In genomic region chr4:7044415-7044930, GRCh38 we compare ENCODE assay signal across 8 cellular contexts. TPM values are rescaled to one million over a fixed set of nuclear protein-coding genes. Genes with fewer than 3 reads are reported as not detected.
DNase-seq lines count a peak whose midpoint lies in the region; ATAC-seq and TF ChIP-seq lines count a peak whose summit lies in the region.

No MANE protein-coding gene starts in this region.

- TF ChIP-seq CTCF in CD8-positive, alpha-beta T cell (IDR thresholded peaks at IDR 0.05): no peak
- TF ChIP-seq CTCF in OCI-LY1 (IDR thresholded peaks at IDR 0.05; ENCODE audit: low read length): no peak
- no peak for TF ChIP-seq CTCF in osteoblast (IDR thresholded peaks at IDR 0.05; ENCODE audit: extremely low read depth, low read depth, low read length)

- no peaks in the 10 kb centered on the region for H3K9me2 ChIP-seq in OCI-LY1 (ENCODE audit: low read depth, low read length)

- peak overlapping the region; percentile 84 for H3K27ac ChIP-seq in CD8-positive, alpha-beta T cell (ENCODE audit: low read depth, low read length)
- H3K27ac ChIP-seq in OCI-LY1 (ENCODE audit: low read depth, low read length, poor library complexity, severe bottlenecking): peak overlapping the region; percentile 66
- peak overlapping the region in 1 of 2 donors; percentile 94 for H3K27ac ChIP-seq in esophagus (ENCODE audit: low read depth in 2 of 2, low read length in 1 of 2)
- H3K27ac ChIP-seq in osteoblast (ENCODE audit: low read depth, low read length): peak overlapping the region; percentile 47

- CTCF ChIA-PET in CD8-positive, alpha-beta T cell (lab: Charles Lee): interaction anchor here (1.1 to 4.5 kb wide), 9 partner anchors 10 to 135 kb away, joined by 3 to 79 read pairs (median 8); partner anchors contain the start of genes GRPEL1 and TBC1D14

- H3F3A ChIP-seq in OCI-LY1 (ENCODE audit: insufficient read depth, low read length): no peaks in the 10 kb centered on the region

- H3K4me3 Mint-ChIP-seq in CD8-positive, alpha-beta T cell: peak overlapping the region; percentile 91

- peaks cover 26% of the 10 kb centered on the region for H3K79me2 ChIP-seq in OCI-LY1 (ENCODE audit: insufficient read depth, low read length)
- peaks cover 62% of the 10 kb centered on the region for H3K79me2 ChIP-seq in osteoblast (ENCODE audit: insufficient read depth, low read length)

- peak overlapping the region; percentile 94 for H3K4me3 ChIP-seq in CD8-positive, alpha-beta T cell (ENCODE audit: low read depth, low read length)
- H3K4me3 ChIP-seq in OCI-LY1 (ENCODE audit: low read depth, low read length, poor library complexity, severe bottlenecking) (peak overlapping the region; percentile 86), esophagus (ENCODE audit: low read depth in 1 of 2, low read length in 2 of 2) (peak overlapping the region; percentile 69 to 98), osteoblast (ENCODE audit: insufficient read depth, low read length) (peak overlapping the region; percentile 88)

- H3K9me3 Mint-ChIP-seq in CD8-positive, alpha-beta T cell: no peaks in the 10 kb centered on the region

- no peaks in the 10 kb centered on the region for H3K36me3 ChIP-seq in CD8-positive, alpha-beta T cell (ENCODE audit: insufficient read depth, low read length)
- H3K36me3 ChIP-seq in OCI-LY1 (ENCODE audit: insufficient read depth, low read length) (no peaks in the 10 kb centered on the region), esophagus (ENCODE audit: control insufficient read depth in 2 of 2, insufficient read depth in 2 of 2, low read length in 1 of 2) (peaks cover 0 to 2% of the 10 kb centered on the region in 2 donors), osteoblast (ENCODE audit: insufficient read depth, low read length) (no peaks in the 10 kb centered on the region)

- 24 to 28% methylated on average over 12 of the region's 12 CpGs for WGBS in esophagus, 2 donors

- H3K27me3 Mint-ChIP-seq in CD8-positive, alpha-beta T cell (ENCODE audit: low read depth): no peaks in the 10 kb centered on the region

- H3K27me3 ChIP-seq in CD8-positive, alpha-beta T cell (ENCODE audit: insufficient read depth, low read length): no peaks in the 10 kb centered on the region
- H3K27me3 ChIP-seq in OCI-LY1 (ENCODE audit: insufficient read depth, low read length) (no peaks in the 10 kb centered on the region), esophagus (ENCODE audit: control insufficient read depth in 1 of 2, insufficient read depth in 2 of 2, low read length in 2 of 2) (no peaks in the 10 kb centered on the region), osteoblast (ENCODE audit: insufficient read depth, low read length) (no peaks in the 10 kb centered on the region)

- POLR2A ChIA-PET in CD8-positive, alpha-beta T cell (lab: Charles Lee): interaction anchor here (0.7 to 5.9 kb wide), 10 partner anchors 11 to 404 kb away, joined by 3 to 103 read pairs (median 7); partner anchors contain the start of genes BLOC1S4, GRPEL1, MRFAP1 and TBC1D14

- no peak for ATAC-seq in CD8-positive, alpha-beta T cell
- ATAC-seq in HG02970 (IDR thresholded peaks at IDR 0.05; ENCODE audit: low FRiP score, unreplicated experiment): no peak

- peaks cover 45% of the 10 kb centered on the region for H3K4me1 ChIP-seq in CD8-positive, alpha-beta T cell (ENCODE audit: insufficient read depth, low read length)
- H3K4me1 ChIP-seq in OCI-LY1 (ENCODE audit: insufficient read depth, low read length, severe bottlenecking) (peaks cover 29% of the 10 kb centered on the region), esophagus (ENCODE audit: control insufficient read depth in 2 of 2, insufficient read depth in 2 of 2, low read length in 1 of 2) (peaks cover 18 to 25% of the 10 kb centered on the region in 2 donors), osteoblast (ENCODE audit: insufficient read depth, low read length) (peaks cover 24% of the 10 kb centered on the region)

- peaks cover 49% of the 10 kb centered on the region for H3K4me1 Mint-ChIP-seq in CD8-positive, alpha-beta T cell (ENCODE audit: low read depth)

- intact Hi-C loops in CD8-positive, alpha-beta T cell (cut with DNase I, micrococcal nuclease): loop anchor here in 1 of 2 experiments (5.0 kb wide), 1 partner anchor 402 kb away; the partner anchor contains the start of gene MRFAP1

- H3K9me3 ChIP-seq in CD8-positive, alpha-beta T cell (ENCODE audit: low read length): no peaks in the 10 kb centered on the region
- H3K9me3 ChIP-seq in OCI-LY1 (ENCODE audit: low read length) (no peaks in the 10 kb centered on the region), esophagus (ENCODE audit: control insufficient read depth in 2 of 2, insufficient read depth in 1 of 2, low read depth in 1 of 2, low read length in 1 of 2) (no peaks in the 10 kb centered on the region), osteoblast (ENCODE audit: low read depth, low read length) (no peaks in the 10 kb centered on the region)

- H4K20me1 ChIP-seq in OCI-LY1 (ENCODE audit: insufficient read depth, low read length) (no peaks in the 10 kb centered on the region), osteoblast (ENCODE audit: insufficient read depth, low read length) (peaks cover 53% of the 10 kb centered on the region)

- H3K4me2 ChIP-seq in OCI-LY1 (ENCODE audit: low read length): peak overlapping the region; percentile 92
- peak overlapping the region; percentile 99 for H3K4me2 ChIP-seq in osteoblast (ENCODE audit: insufficient read depth, low read length)

- H3K27ac Mint-ChIP-seq in CD8-positive, alpha-beta T cell: peak overlapping the region; percentile 88

- peak overlapping the region; percentile 88 for H3K9ac ChIP-seq in OCI-LY1 (ENCODE audit: low read length)

- peaks cover 30% of the 10 kb centered on the region for H3K36me3 Mint-ChIP-seq in CD8-positive, alpha-beta T cell

- DNase-seq in CD8-positive, alpha-beta T cell: no peak
- DNase-seq in osteoblast (ENCODE audit: insufficient read length, low spot score, missing footprints) (peak; percentile 80), H4 (ENCODE audit: low spot score) (no peak), NCI-H510A (lab: John Stamatoyannopoulos, UW) (no peak), GM19238 (ENCODE audit: insufficient read length, low spot score) (no peak)

- H2AFZ ChIP-seq in OCI-LY1 (ENCODE audit: low read length): no peak overlapping the region
- H2AFZ ChIP-seq in osteoblast (ENCODE audit: low read length): no peak overlapping the region

RNA-seq across cellular contexts. Expression of gene TADA2B, which starts 1.3 kb away (rescaled TPM):
- 10 to 100 TPM; 41.9 to 45.4 TPM for total RNA-seq in CD8-positive, alpha-beta T cell
- 1 to 10 TPM; 8.4 to 8.5 TPM for polyA plus RNA-seq in esophagus
- 12.7 and 13.0 TPM in 2 replicates for total RNA-seq in osteoblast
- 5.8 and 6.9 TPM in 2 replicates for total RNA-seq in H4 (2014; rRNA removed; shearing (Covaris generic))

RNA-seq across cellular contexts. Expression of gene GRPEL1, which starts 23.4 kb away (rescaled TPM):
- 10 to 100 TPM; 61.1 to 61.5 TPM for total RNA-seq in CD8-positive, alpha-beta T cell
- 10 to 100 TPM; 21.7 to 37.8 TPM for polyA plus RNA-seq in esophagus
- 10.3 and 21.0 TPM in 2 replicates for total RNA-seq in osteoblast
- total RNA-seq in H4 (2014; rRNA removed; shearing (Covaris generic)): 74.3 and 75.4 TPM in 2 replicates
